1 cellular context compared by ENCODE assay signal in the genomic region with DNA sequence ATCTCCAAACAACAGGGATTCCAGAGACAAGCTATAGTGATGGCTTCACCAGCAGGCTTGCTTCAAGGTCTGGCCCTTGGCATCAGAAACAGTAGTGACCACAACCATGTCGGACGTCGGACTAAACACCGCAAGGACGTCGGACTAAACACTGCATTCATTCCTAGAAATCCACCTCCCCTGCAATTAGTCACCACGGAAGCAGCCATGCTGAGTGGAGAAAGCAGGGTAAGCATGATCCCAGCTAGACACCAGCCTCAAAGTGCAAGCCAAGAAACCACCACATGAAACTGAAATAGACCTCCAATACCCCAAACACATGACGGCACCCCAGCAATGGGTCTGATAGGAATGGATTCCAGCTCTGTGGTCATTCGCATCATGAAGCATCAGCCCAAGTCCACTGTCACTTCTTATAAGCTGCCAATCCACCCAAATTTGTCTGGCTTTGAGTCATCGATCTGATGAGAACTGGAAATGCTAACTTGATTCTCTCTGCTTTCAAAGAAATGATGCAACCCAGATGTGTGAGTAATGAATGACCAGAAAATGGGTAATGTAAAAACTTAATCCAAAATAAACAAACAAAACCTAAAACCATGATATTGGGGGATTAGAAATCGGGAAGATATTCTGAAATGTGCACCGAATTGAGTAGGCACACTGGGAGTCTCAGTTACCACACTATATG.
TF ChIP-seq lines count a peak whose summit lies in the region.

No MANE protein-coding gene starts in this region.

TF ChIP-seq in SK-N-SH treated with all-trans-retinoic acid at 6 μM for 48 hours, 23 proteins besides CTCF, POLR2A, EP300 and RAD21 (continued from another document):
- TF ChIP-seq, protein P1, sequence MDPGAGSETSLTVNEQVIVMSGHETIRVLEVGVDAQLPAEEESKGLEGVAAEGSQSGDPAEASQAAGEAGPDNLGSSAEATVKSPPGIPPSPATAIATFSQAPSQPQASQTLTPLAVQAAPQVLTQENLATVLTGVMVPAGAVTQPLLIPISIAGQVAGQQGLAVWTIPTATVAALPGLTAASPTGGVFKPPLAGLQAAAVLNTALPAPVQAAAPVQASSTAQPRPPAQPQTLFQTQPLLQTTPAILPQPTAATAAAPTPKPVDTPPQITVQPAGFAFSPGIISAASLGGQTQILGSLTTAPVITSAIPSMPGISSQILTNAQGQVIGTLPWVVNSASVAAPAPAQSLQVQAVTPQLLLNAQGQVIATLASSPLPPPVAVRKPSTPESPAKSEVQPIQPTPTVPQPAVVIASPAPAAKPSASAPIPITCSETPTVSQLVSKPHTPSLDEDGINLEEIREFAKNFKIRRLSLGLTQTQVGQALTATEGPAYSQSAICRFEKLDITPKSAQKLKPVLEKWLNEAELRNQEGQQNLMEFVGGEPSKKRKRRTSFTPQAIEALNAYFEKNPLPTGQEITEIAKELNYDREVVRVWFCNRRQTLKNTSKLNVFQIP (CRISPR knock-in tag; IDR thresholded peaks at IDR 0.05; ENCODE audit: borderline replicate concordance, low read depth), result no peak
- no peak for TF ChIP-seq TOX (CRISPR knock-in tag; IDR thresholded peaks at IDR 0.05; ENCODE audit: borderline replicate concordance)
- no peak for TF ChIP-seq RARB (CRISPR knock-in tag; IDR thresholded peaks at IDR 0.05)
- TF ChIP-seq ZFP30 (CRISPR knock-in tag; IDR thresholded peaks at IDR 0.05), result no peak
- TF ChIP-seq ARNTL (CRISPR knock-in tag; IDR thresholded peaks at IDR 0.05; ENCODE audit: borderline replicate concordance, low read depth), result no peak
- TF ChIP-seq ZC3H10 (CRISPR knock-in tag; IDR thresholded peaks at IDR 0.05), result no peak
- TF ChIP-seq, protein P2, sequence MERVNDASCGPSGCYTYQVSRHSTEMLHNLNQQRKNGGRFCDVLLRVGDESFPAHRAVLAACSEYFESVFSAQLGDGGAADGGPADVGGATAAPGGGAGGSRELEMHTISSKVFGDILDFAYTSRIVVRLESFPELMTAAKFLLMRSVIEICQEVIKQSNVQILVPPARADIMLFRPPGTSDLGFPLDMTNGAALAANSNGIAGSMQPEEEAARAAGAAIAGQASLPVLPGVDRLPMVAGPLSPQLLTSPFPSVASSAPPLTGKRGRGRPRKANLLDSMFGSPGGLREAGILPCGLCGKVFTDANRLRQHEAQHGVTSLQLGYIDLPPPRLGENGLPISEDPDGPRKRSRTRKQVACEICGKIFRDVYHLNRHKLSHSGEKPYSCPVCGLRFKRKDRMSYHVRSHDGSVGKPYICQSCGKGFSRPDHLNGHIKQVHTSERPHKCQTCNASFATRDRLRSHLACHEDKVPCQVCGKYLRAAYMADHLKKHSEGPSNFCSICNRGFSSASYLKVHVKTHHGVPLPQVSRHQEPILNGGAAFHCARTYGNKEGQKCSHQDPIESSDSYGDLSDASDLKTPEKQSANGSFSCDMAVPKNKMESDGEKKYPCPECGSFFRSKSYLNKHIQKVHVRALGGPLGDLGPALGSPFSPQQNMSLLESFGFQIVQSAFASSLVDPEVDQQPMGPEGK (CRISPR knock-in tag; IDR thresholded peaks at IDR 0.05; ENCODE audit: borderline replicate concordance), result no peak
